In genomic region chrY:15424633-15425259, GRCh38 we compare ENCODE assay signal across 9 cellular contexts.
DNase-seq lines count a peak whose midpoint lies in the region; ATAC-seq and TF ChIP-seq lines count a peak whose summit lies in the region.
"Had no signal": no experiment of that assay in that cellular context is flagged by ENCODE, and none has a peak within 500 bp of the region (broad histone marks: within the 10 kb centered on the region; RNA-seq: fewer than 3 reads in every experiment).

No MANE protein-coding gene starts in this region.

- no peak overlapping the region for H2BK5ac ChIP-seq in mesenchymal stem cell (ENCODE audit: low read depth, low read length, poor library complexity, severe bottlenecking)

- peak; percentile 78 for ATAC-seq in HG02642 (IDR thresholded peaks at IDR 0.05; ENCODE audit: poor library complexity, unreplicated experiment)

- H3K36me3 ChIP-seq in mesenchymal stem cell (ENCODE audit: control insufficient read depth in 1 of 2, insufficient read depth in 2 of 2, low read depth in 1 of 2, low read length in 2 of 2) (no peaks in the 10 kb centered on the region), mammary epithelial cell (ENCODE audit: insufficient read depth, low read length) (no peaks in the 10 kb centered on the region)

- H3K27ac ChIP-seq in mesenchymal stem cell (ENCODE audit: low read length, poor library complexity, severe bottlenecking): peak overlapping the region; percentile 50
- no peak overlapping the region for H3K27ac ChIP-seq in mammary epithelial cell (ENCODE audit: insufficient read depth, low read depth, low read length)

- H3K4me1 ChIP-seq in mesenchymal stem cell (ENCODE audit: control insufficient read depth, insufficient read depth, low read depth, low read length): no peaks in the 10 kb centered on the region
- no peaks in the 10 kb centered on the region for H3K4me1 ChIP-seq in mammary epithelial cell (ENCODE audit: insufficient read depth, low read length)

- peak; percentile 58 for DNase-seq in EH (ENCODE audit: low read depth)
- DNase-seq in activated naive CD4-positive, alpha-beta T cell treated with anti-CD3 and anti-CD28 coated beads, Interleukin-2, amount 50 U/mL, for 16 hours: peak; percentile 10
- peak; percentile 66 for DNase-seq in mesenchymal stem cell
- DNase-seq in mammary epithelial cell: no peak
- no peak for DNase-seq in posterior vena cava (ENCODE audit: low spot score)
- no peak for DNase-seq in SW480 (ENCODE audit: low spot score)
- no peak for DNase-seq in GM13976 (ENCODE audit: low spot score)
- DNase-seq: SK-N-SH had no signal

- no peaks in the 10 kb centered on the region for H3K27me3 ChIP-seq in mesenchymal stem cell (ENCODE audit: control insufficient read depth in 1 of 2, insufficient read depth in 1 of 2, low read length in 2 of 2)
- no peaks in the 10 kb centered on the region for H3K27me3 ChIP-seq in mammary epithelial cell (ENCODE audit: insufficient read depth, low read length)

- TF ChIP-seq CTCF in mammary epithelial cell (conservative IDR thresholded peaks at IDR 0.05 in 1 of 2, IDR thresholded peaks at IDR 0.05 in 1 of 2; ENCODE audit: extremely low read depth in 1 of 2, insufficient read depth in 1 of 2, low read depth in 1 of 2, low read length in 2 of 2): no peak
- TF ChIP-seq CTCF in GM13976 (IDR thresholded peaks at IDR 0.05; ENCODE audit: borderline replicate concordance, control extremely low read depth, extremely low read depth, insufficient read depth, missing control alignments): no peak

- no peak overlapping the region for H3K23ac ChIP-seq in mesenchymal stem cell (ENCODE audit: low read length in 2 of 2)

- no TSS peak for BruUV-seq in mammary epithelial cell (replicated peaks; lab: Mats Ljungman, UMichigan)

- H3K9ac ChIP-seq in mesenchymal stem cell (ENCODE audit: low read length) (no peak overlapping the region), mammary epithelial cell (ENCODE audit: insufficient read depth, low read length) (no peak overlapping the region)
- H3K9ac ChIP-seq: SK-N-SH had no signal

- peak overlapping the region in 1 of 2 experiments; percentile 33 for H3K18ac ChIP-seq in mesenchymal stem cell (ENCODE audit: low read depth in 1 of 2, low read length in 2 of 2)

- no peaks in the 10 kb centered on the region for H4K20me1 ChIP-seq in mammary epithelial cell (ENCODE audit: insufficient read depth, low read length)

- no peak overlapping the region for H3K14ac ChIP-seq in mesenchymal stem cell (ENCODE audit: low read length in 2 of 2)

- H2BK15ac ChIP-seq in mesenchymal stem cell (ENCODE audit: low read depth, poor library complexity, severe bottlenecking): no peak overlapping the region

- H3K79me2 ChIP-seq in mammary epithelial cell (ENCODE audit: insufficient read depth, low read length): no peaks in the 10 kb centered on the region

- H2AK5ac ChIP-seq in mesenchymal stem cell (ENCODE audit: low read length, severe bottlenecking): no peak overlapping the region

- no peak overlapping the region for H3K4ac ChIP-seq in mesenchymal stem cell (ENCODE audit: low read depth in 1 of 2, low read length in 2 of 2)

- no peak overlapping the region for H4K8ac ChIP-seq in mesenchymal stem cell (ENCODE audit: low read length)

- intact Hi-C loops in mammary epithelial cell (cut with micrococcal nuclease) (no loop called here), posterior vena cava (cut with DNase I) (no loop called here)

- H3K4me3 ChIP-seq in mesenchymal stem cell (ENCODE audit: insufficient read depth in 1 of 2, low read depth in 1 of 2, low read length in 2 of 2): no peak overlapping the region
- no peak overlapping the region for H3K4me3 ChIP-seq in mammary epithelial cell (replicated peaks in 1 of 3; ENCODE audit: insufficient read depth in 1 of 3, low read depth in 2 of 3, low read length in 3 of 3)

- no peaks in the 10 kb centered on the region for H3K9me3 ChIP-seq in mesenchymal stem cell (ENCODE audit: control insufficient read depth, low read length)
- no peaks in the 10 kb centered on the region for H3K9me3 ChIP-seq in mammary epithelial cell (replicated peaks; ENCODE audit: insufficient read depth, low read length)
- H3K9me3 ChIP-seq: SK-N-SH had no signal

- H4K91ac ChIP-seq in mesenchymal stem cell (ENCODE audit: low read length): no peak overlapping the region

- dilution Hi-C loops in mammary epithelial cell (cut with HindIII; ENCODE audit: low sequenced_read_pairs): no loop called here

- no peak overlapping the region for H2BK12ac ChIP-seq in mesenchymal stem cell (ENCODE audit: low read length in 2 of 2)

- 2% methylated on average over 5 of the region's 6 CpGs for WGBS in mesenchymal stem cell
- no CpG with 5 or more reads among the region's 6 CpGs for WGBS in mammary epithelial cell (ENCODE audit: low coverage, missing lambda C conversion rate)

- H2AFZ ChIP-seq in mesenchymal stem cell (ENCODE audit: low read depth, low read length) (peak overlapping the region; percentile 47), mammary epithelial cell (ENCODE audit: low read depth, low read length) (no peak overlapping the region)

- CTCF ChIA-PET in mammary epithelial cell (lab: Charles Lee; ENCODE audit: low non-redundant PET): no interaction called here

- no peaks in the 10 kb centered on the region for H3K79me1 ChIP-seq in mesenchymal stem cell (replicated peaks; ENCODE audit: low read length, poor library complexity, severe bottlenecking)

- H2BK120ac ChIP-seq in mesenchymal stem cell (ENCODE audit: low read depth, low read length): peak overlapping the region; percentile 61

- in situ Hi-C loops in mammary epithelial cell (cut with MboI; ENCODE audit: low sequenced_read_pairs in 2 of 2) (no loop called here), GM13976 (cut with MboI; ENCODE audit: low sequenced_read_pairs, unreplicated experiment) (no loop called here)

- H3K4me2 ChIP-seq in mesenchymal stem cell (ENCODE audit: low read length, poor library complexity, severe bottlenecking): peak overlapping the region; percentile 45
- no peak overlapping the region for H3K4me2 ChIP-seq in mammary epithelial cell (ENCODE audit: insufficient read depth, low read depth, low read length)
- H3K4me2 ChIP-seq: SK-N-SH had no signal

Comparison
In these comparisons a context has a peak if more than half of its experiments do, and no peak if none do; other contexts are left out.
1. DNase-seq: peak in EH (single experiment), activated naive CD4-positive, alpha-beta T cell treated with anti-CD3 and anti-CD28 coated beads, Interleukin-2, amount 50 U/mL, for 16 hours (single experiment) and mesenchymal stem cell (single experiment); none in mammary epithelial cell (single experiment), posterior vena cava (single experiment), SW480 (single experiment) and GM13976 (single experiment).